In the genomic region with DNA sequence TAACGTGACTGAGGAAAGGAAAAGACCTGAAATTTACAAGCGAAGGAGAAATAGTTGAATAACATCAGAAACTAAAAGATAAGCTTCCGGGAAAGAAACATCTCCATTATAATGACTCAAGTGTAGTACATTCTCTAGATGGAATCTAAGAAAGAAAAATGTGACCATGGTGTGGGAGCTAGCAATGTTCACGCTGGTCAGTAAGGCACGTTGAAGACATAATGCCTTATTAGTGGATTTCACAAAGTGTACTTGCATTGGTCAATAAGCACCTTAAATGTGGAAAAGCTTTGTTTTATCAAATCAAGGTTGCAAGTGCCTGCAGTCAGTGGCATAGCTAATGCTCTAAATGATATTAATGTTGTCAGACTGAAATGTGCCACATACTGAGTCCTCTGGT, we compare ENCODE assay signal across 1 cellular context.
TF ChIP-seq lines count a peak whose summit lies in the region.

No MANE protein-coding gene starts in this region.

TF ChIP-seq in HEK293, 187 proteins besides CTCF, POLR2A, EP300 and RAD21 (continued from another document):
- TF ChIP-seq, protein P1, sequence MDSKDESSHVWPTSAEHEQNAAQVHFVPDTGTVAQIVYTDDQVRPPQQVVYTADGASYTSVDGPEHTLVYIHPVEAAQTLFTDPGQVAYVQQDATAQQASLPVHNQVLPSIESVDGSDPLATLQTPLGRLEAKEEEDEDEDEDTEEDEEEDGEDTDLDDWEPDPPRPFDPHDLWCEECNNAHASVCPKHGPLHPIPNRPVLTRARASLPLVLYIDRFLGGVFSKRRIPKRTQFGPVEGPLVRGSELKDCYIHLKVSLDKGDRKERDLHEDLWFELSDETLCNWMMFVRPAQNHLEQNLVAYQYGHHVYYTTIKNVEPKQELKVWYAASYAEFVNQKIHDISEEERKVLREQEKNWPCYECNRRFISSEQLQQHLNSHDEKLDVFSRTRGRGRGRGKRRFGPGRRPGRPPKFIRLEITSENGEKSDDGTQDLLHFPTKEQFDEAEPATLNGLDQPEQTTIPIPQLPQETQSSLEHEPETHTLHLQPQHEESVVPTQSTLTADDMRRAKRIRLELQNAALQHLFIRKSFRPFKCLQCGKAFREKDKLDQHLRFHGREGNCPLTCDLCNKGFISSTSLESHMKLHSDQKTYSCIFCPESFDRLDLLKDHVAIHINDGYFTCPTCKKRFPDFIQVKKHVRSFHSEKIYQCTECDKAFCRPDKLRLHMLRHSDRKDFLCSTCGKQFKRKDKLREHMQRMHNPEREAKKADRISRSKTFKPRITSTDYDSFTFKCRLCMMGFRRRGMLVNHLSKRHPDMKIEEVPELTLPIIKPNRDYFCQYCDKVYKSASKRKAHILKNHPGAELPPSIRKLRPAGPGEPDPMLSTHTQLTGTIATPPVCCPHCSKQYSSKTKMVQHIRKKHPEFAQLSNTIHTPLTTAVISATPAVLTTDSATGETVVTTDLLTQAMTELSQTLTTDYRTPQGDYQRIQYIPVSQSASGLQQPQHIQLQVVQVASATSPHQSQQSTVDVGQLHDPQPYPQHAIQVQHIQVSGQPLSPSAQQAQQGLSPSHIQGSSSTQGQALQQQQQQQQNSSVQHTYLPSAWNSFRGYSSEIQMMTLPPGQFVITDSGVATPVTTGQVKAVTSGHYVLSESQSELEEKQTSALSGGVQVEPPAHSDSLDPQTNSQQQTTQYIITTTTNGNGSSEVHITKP (tag by site-specific recombination; IDR thresholded peaks at IDR 0.05), result no peak
- TF ChIP-seq, protein P2, sequence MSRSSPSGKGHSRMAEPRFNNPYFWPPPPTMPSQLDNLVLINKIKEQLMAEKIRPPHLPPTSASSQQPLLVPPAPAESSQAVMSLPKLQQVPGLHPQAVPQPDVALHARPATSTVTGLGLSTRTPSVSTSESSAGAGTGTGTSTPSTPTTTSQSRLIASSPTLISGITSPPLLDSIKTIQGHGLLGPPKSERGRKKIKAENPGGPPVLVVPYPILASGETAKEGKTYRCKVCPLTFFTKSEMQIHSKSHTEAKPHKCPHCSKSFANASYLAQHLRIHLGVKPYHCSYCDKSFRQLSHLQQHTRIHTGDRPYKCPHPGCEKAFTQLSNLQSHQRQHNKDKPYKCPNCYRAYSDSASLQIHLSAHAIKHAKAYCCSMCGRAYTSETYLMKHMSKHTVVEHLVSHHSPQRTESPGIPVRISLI (tag by site-specific recombination; IDR thresholded peaks at IDR 0.05), result no peak
- TF ChIP-seq, protein P3, sequence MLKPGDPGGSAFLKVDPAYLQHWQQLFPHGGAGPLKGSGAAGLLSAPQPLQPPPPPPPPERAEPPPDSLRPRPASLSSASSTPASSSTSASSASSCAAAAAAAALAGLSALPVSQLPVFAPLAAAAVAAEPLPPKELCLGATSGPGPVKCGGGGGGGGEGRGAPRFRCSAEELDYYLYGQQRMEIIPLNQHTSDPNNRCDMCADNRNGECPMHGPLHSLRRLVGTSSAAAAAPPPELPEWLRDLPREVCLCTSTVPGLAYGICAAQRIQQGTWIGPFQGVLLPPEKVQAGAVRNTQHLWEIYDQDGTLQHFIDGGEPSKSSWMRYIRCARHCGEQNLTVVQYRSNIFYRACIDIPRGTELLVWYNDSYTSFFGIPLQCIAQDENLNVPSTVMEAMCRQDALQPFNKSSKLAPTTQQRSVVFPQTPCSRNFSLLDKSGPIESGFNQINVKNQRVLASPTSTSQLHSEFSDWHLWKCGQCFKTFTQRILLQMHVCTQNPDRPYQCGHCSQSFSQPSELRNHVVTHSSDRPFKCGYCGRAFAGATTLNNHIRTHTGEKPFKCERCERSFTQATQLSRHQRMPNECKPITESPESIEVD (tag by site-specific recombination; IDR thresholded peaks at IDR 0.05), result no peak
